ENCODE assay signal across 1 cellular context in the genomic region with DNA sequence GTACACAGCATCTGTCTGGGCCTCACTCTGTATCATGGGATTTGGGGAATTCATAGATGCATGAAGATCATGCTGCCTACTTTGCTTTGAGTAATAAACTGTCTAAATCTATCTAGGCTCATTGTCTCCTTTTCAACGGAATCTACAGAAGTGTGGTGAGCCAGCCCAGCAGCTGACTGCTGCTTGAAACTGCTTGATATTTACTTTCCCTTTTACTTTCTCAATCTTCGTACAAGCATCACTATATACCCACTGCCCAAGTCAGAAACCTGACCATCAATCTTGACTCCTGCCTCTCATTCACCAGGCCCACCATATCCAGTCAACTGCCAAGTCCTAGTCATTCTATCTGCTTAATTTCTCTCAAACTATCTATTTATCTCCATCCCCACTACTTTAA.
TF ChIP-seq lines count a peak whose summit lies in the region.

No MANE protein-coding gene starts in this region.

TF ChIP-seq in HepG2, 621 proteins besides CTCF, POLR2A, EP300 and RAD21 (continued from another document):
- TF ChIP-seq, protein P1, sequence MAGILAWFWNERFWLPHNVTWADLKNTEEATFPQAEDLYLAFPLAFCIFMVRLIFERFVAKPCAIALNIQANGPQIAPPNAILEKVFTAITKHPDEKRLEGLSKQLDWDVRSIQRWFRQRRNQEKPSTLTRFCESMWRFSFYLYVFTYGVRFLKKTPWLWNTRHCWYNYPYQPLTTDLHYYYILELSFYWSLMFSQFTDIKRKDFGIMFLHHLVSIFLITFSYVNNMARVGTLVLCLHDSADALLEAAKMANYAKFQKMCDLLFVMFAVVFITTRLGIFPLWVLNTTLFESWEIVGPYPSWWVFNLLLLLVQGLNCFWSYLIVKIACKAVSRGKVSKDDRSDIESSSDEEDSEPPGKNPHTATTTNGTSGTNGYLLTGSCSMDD (CRISPR knock-in tag; IDR thresholded peaks at IDR 0.05), result no peak
- TF ChIP-seq, protein P2, sequence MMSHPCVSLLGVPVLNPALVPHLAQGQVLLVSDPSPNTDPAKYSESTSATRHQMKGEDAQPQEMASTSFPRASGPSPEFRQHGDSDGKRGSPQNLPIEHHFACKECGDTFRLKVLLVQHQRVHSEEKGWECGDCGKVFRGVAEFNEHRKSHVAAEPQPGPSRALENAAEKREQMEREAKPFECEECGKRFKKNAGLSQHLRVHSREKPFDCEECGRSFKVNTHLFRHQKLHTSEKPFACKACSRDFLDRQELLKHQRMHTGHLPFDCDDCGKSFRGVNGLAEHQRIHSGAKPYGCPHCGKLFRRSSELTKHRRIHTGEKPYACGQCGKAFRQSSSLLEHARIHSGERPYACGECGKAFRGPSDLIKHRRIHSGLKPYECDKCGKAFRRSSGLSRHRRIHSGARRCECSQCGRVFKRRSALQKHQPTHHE (CRISPR knock-in tag; IDR thresholded peaks at IDR 0.05; ENCODE audit: borderline replicate concordance), result no peak
- TF ChIP-seq NFE2L2 (IDR thresholded peaks at IDR 0.05; ENCODE audit: low read length) (no peak), ZNF17 (CRISPR knock-in tag; IDR thresholded peaks at IDR 0.05) (no peak), GABPA (IDR thresholded peaks at IDR 0.05; ENCODE audit: low read depth, low read length) (no peak), GABPA (CRISPR knock-in tag; IDR thresholded peaks at IDR 0.05; ENCODE audit: low read depth) (no peak), CHD4 (IDR thresholded peaks at IDR 0.05; ENCODE audit: borderline replicate concordance, low read length) (no peak), NRL (CRISPR knock-in tag; IDR thresholded peaks at IDR 0.05; ENCODE audit: borderline replicate concordance) (no peak), ZFP90 (CRISPR knock-in tag; IDR thresholded peaks at IDR 0.05; ENCODE audit: borderline replicate concordance) (no peak)
- TF ChIP-seq, protein P3, sequence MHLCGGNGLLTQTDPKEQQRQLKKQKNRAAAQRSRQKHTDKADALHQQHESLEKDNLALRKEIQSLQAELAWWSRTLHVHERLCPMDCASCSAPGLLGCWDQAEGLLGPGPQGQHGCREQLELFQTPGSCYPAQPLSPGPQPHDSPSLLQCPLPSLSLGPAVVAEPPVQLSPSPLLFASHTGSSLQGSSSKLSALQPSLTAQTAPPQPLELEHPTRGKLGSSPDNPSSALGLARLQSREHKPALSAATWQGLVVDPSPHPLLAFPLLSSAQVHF (CRISPR knock-in tag; IDR thresholded peaks at IDR 0.05), result no peak
- TF ChIP-seq, protein P4, sequence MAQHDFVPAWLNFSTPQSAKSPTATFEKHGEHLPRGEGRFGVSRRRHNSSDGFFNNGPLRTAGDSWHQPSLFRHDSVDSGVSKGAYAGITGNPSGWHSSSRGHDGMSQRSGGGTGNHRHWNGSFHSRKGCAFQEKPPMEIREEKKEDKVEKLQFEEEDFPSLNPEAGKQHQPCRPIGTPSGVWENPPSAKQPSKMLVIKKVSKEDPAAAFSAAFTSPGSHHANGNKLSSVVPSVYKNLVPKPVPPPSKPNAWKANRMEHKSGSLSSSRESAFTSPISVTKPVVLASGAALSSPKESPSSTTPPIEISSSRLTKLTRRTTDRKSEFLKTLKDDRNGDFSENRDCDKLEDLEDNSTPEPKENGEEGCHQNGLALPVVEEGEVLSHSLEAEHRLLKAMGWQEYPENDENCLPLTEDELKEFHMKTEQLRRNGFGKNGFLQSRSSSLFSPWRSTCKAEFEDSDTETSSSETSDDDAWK (CRISPR knock-in tag; IDR thresholded peaks at IDR 0.05), result no peak
- TF ChIP-seq, protein P5, sequence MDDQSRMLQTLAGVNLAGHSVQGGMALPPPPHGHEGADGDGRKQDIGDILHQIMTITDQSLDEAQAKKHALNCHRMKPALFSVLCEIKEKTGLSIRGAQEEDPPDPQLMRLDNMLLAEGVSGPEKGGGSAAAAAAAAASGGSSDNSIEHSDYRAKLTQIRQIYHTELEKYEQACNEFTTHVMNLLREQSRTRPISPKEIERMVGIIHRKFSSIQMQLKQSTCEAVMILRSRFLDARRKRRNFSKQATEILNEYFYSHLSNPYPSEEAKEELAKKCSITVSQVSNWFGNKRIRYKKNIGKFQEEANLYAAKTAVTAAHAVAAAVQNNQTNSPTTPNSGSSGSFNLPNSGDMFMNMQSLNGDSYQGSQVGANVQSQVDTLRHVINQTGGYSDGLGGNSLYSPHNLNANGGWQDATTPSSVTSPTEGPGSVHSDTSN (CRISPR knock-in tag; IDR thresholded peaks at IDR 0.05; ENCODE audit: borderline replicate concordance), result no peak
- TF ChIP-seq, protein P6, sequence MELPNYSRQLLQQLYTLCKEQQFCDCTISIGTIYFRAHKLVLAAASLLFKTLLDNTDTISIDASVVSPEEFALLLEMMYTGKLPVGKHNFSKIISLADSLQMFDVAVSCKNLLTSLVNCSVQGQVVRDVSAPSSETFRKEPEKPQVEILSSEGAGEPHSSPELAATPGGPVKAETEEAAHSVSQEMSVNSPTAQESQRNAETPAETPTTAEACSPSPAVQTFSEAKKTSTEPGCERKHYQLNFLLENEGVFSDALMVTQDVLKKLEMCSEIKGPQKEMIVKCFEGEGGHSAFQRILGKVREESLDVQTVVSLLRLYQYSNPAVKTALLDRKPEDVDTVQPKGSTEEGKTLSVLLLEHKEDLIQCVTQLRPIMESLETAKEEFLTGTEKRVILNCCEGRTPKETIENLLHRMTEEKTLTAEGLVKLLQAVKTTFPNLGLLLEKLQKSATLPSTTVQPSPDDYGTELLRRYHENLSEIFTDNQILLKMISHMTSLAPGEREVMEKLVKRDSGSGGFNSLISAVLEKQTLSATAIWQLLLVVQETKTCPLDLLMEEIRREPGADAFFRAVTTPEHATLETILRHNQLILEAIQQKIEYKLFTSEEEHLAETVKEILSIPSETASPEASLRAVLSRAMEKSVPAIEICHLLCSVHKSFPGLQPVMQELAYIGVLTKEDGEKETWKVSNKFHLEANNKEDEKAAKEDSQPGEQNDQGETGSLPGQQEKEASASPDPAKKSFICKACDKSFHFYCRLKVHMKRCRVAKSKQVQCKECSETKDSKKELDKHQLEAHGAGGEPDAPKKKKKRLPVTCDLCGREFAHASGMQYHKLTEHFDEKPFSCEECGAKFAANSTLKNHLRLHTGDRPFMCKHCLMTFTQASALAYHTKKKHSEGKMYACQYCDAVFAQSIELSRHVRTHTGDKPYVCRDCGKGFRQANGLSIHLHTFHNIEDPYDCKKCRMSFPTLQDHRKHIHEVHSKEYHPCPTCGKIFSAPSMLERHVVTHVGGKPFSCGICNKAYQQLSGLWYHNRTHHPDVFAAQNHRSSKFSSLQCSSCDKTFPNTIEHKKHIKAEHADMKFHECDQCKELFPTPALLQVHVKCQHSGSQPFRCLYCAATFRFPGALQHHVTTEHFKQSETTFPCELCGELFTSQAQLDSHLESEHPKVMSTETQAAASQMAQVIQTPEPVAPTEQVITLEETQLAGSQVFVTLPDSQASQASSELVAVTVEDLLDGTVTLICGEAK (IDR thresholded peaks at IDR 0.05), result no peak
- TF ChIP-seq, protein P6 (CRISPR knock-in tag; IDR thresholded peaks at IDR 0.05), result no peak
- TF ChIP-seq, protein P7, sequence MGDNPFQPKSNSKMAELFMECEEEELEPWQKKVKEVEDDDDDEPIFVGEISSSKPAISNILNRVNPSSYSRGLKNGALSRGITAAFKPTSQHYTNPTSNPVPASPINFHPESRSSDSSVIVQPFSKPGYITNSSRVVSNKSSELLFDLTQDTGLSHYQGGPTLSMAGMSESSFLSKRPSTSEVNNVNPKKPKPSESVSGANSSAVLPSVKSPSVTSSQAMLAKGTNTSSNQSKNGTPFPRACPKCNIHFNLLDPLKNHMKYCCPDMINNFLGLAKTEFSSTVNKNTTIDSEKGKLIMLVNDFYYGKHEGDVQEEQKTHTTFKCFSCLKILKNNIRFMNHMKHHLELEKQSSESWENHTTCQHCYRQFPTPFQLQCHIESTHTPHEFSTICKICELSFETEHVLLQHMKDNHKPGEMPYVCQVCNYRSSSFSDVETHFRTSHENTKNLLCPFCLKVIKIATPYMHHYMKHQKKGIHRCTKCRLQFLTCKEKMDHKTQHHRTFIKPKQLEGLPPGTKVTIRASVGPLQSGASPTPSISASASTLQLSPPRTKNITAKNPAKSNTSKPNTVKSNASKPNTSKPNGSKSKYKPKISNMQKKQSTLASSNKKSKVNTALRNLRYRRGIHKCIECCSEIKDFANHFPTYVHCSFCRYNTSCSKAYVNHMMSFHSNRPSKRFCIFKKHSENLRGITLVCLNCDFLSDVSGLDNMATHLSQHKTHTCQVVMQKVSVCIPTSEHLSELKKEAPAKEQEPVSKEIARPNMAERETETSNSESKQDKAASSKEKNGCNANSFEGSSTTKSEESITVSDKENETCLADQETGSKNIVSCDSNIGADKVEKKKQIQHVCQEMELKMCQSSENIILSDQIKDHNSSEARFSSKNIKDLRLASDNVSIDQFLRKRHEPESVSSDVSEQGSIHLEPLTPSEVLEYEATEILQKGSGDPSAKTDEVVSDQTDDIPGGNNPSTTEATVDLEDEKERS (CRISPR knock-in tag; IDR thresholded peaks at IDR 0.05), result no peak
